In the genomic region with DNA sequence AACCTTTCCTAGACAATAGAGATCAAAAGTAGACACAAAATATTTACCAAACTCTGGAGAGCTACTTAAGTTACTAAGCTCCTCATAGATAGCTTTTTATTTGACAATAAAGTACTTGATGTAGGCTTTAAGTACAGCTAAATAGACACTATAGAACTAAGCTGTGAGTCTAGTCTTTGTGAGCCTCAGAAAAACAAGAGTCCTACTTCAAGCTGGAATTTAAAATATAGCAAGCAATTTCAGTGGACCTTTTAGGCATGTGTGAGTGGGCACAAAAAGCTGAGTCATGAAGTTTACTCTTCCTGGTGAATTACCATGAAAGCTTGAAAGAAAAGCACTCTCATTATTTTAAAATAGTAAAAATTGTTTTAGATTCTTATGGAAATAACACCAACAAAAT, we compare ENCODE assay signal across 8 cellular contexts.
DNase-seq lines count a peak whose midpoint lies in the region; ATAC-seq, FAIRE-seq and TF ChIP-seq lines count a peak whose summit lies in the region.
"Had no signal": no experiment of that assay in that cellular context is flagged by ENCODE, and none has a peak within 500 bp of the region (broad histone marks: within the 10 kb centered on the region; RNA-seq: fewer than 3 reads in every experiment).

No MANE protein-coding gene starts in this region.

- no peak overlapping the region for H3K27ac ChIP-seq in DND-41 (ENCODE audit: low read length)

- no peak overlapping the region for H3K4me2 ChIP-seq in DND-41 (ENCODE audit: insufficient read depth, low read length)

- no peak overlapping the region for H2AFZ ChIP-seq in DND-41 (ENCODE audit: low read depth, low read length)

- peaks cover 0 to 22% (median 10%) of the 10 kb centered on the region in 3 donors for H3K36me3 Mint-ChIP-seq in naive thymus-derived CD8-positive, alpha-beta T cell

- no peak for DNase-seq in DND-41
- peak; percentile 31 for DNase-seq in M059J (ENCODE audit: low read depth)
- DNase-seq in bronchial epithelial cell (ENCODE audit: low read depth): peak; percentile 57
- DNase-seq in naive thymus-derived CD8-positive, alpha-beta T cell: no peak
- no peak for DNase-seq in GOT3 (lab: John Stamatoyannopoulos, UW)
- no peak for DNase-seq in HuH-7 (ENCODE audit: low spot score)
- no peak for DNase-seq in NCI-H2196 (lab: John Stamatoyannopoulos, UW; ENCODE audit: unreplicated experiment)
- DNase-seq: right lobe of liver had no signal

- peaks cover 44 to 95% (median 81%) of the 10 kb centered on the region in 4 donors for H3K4me1 Mint-ChIP-seq in naive thymus-derived CD8-positive, alpha-beta T cell

- no peak overlapping the region for H3K4me3 ChIP-seq in DND-41 (ENCODE audit: low read depth in 1 of 2, low read length in 2 of 2)
- H3K4me3 ChIP-seq in bronchial epithelial cell (ENCODE audit: low read depth, low read length): no peak overlapping the region
- H3K4me3 ChIP-seq: right lobe of liver had no signal

- FAIRE-seq in bronchial epithelial cell (lab: Jason Lieb, UNC): no peak

- H3K9me3 Mint-ChIP-seq in naive thymus-derived CD8-positive, alpha-beta T cell: no peaks in the 10 kb centered on the region

- H3K4me3 Mint-ChIP-seq in naive thymus-derived CD8-positive, alpha-beta T cell: peak overlapping the region in 3 of 10 donors; percentile 8 to 24 (median 17)

- peaks cover 11% of the 10 kb centered on the region for H3K4me1 ChIP-seq in DND-41 (ENCODE audit: insufficient read depth, low read length)

- POLR2A ChIA-PET in naive thymus-derived CD8-positive, alpha-beta T cell (lab: Charles Lee): interaction anchor here (12.1 kb wide), 1 partner anchor 75 kb away, joined by 87 read pairs; a partner anchor contains a TSS

- H3K9me3 ChIP-seq in DND-41 (ENCODE audit: insufficient read depth, low read length, severe bottlenecking): no peaks in the 10 kb centered on the region
- H3K9me3 ChIP-seq: right lobe of liver had no signal

- peak overlapping the region in 7 of 10 donors; percentile 15 to 98 (median 58) for H3K27ac Mint-ChIP-seq in naive thymus-derived CD8-positive, alpha-beta T cell

- TF ChIP-seq CTCF in DND-41 (IDR thresholded peaks at IDR 0.05; ENCODE audit: borderline replicate concordance, extremely low read depth, low read length, poor library complexity, severe bottlenecking) (no peak), bronchial epithelial cell (IDR thresholded peaks at IDR 0.05; ENCODE audit: insufficient read depth, low read length, severe bottlenecking) (no peak)

- ATAC-seq in DND-41 (ENCODE audit: insufficient read depth, low read depth): 0 out of 3 replicates have a peak, but pooled peaks have one; percentile 24
- no peak for ATAC-seq in naive thymus-derived CD8-positive, alpha-beta T cell

- H3K27me3 ChIP-seq in DND-41 (ENCODE audit: insufficient read depth, low read length, poor library complexity) (no peaks in the 10 kb centered on the region), bronchial epithelial cell (ENCODE audit: control insufficient read depth, insufficient read depth, low read length) (no peaks in the 10 kb centered on the region)
- H3K27me3 ChIP-seq: right lobe of liver had no signal

- no peaks in the 10 kb centered on the region for H4K20me1 ChIP-seq in DND-41 (ENCODE audit: insufficient read depth, low read length)

- peaks cover 28% of the 10 kb centered on the region; the same call in 1 of the 2 replicates for H3K79me2 ChIP-seq in DND-41 (ENCODE audit: insufficient read depth, low read length)

- no peaks in the 10 kb centered on the region for H3K36me3 ChIP-seq in DND-41 (ENCODE audit: insufficient read depth, low read length)
- H3K36me3 ChIP-seq in bronchial epithelial cell (ENCODE audit: control insufficient read depth, insufficient read depth, low read length): no peaks in the 10 kb centered on the region
- H3K36me3 ChIP-seq: right lobe of liver had no signal

- H3K9ac ChIP-seq in DND-41 (ENCODE audit: low read depth, low read length): no peak overlapping the region

- no peaks in the 10 kb centered on the region for H3K27me3 Mint-ChIP-seq in naive thymus-derived CD8-positive, alpha-beta T cell

Comparison
In these comparisons a context has a peak if more than half of its experiments do, and no peak if none do; other contexts are left out.
1. DNase-seq: peak in M059J (single experiment) and bronchial epithelial cell (single experiment); none in DND-41 (single experiment), naive thymus-derived CD8-positive, alpha-beta T cell (0 of 10), GOT3 (single experiment), HuH-7 (single experiment) and NCI-H2196 (single experiment).